ENCODE assay signal across 13 cellular contexts in the genomic region with DNA sequence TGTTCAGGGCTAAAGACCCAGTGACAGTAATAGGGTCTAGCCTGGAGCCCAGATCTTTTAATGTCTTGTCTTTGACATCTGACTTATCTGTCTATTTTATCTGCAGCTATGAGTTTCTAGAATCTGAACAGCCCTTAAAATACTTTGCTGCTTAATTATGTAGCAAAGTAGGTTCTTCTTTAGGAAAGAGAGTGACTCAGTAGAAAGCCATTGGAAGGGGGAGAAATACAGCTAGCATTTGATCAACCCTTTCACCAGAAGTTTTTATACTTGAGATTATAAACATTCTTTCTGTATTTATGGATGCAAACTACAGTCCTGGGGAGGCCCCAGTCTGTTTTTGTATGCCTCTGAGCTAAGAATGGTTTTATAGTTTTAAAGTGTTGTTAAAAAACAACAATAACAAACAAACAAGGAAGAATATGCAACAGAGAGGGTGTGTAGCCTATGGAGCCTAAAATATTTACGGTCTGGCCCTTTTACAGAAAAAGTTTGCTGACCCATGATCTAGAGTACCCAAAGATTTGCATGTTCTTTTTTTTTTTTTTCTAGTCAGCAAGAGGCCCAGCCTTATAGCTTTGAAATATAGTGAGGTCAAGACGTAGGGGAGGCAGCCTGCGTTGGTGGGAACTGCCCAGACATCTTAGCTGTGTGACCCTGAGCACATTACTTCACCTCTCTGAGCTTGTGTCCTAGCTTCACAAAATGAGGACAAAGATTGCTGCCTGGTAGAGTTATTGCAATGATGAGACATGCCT. TPM values are rescaled to one million over a fixed set of nuclear protein-coding genes. Genes with fewer than 3 reads are reported as not detected.
A peak's percentile ranks its signal among the peaks of the same experiment; 100 is the strongest.
DNase-seq lines count a peak whose midpoint lies in the region; ATAC-seq and TF ChIP-seq lines count a peak whose summit lies in the region.
"Had no signal": no experiment of that assay in that cellular context is flagged by ENCODE, and none has a peak within 500 bp of the region (broad histone marks: within the 10 kb centered on the region; RNA-seq: fewer than 3 reads in every experiment).

No MANE protein-coding gene starts in this region.

- POLR2A ChIA-PET in PC-9 (lab: Charles Lee; ENCODE audit: unreplicated experiment): interaction anchor here (0.6 to 0.9 kb wide), 7 partner anchors 10 to 1654 kb away, joined by 3 to 9 read pairs (median 4); a partner anchor contains a TSS

- no peak overlapping the region for H2BK120ac ChIP-seq in mesendoderm (ENCODE audit: low read depth, low read length)

- H3K27ac ChIP-seq in PC-9 (peak overlapping the region; percentile 70), cingulate gyrus (ENCODE audit: low read depth, low read length) (peak overlapping the region; percentile 93), mesendoderm (ENCODE audit: low read depth, low read length) (no peak overlapping the region), thoracic aorta (peak overlapping the region; percentile 90 to 98)
- H3K27ac ChIP-seq: parathyroid adenoma had no signal

- BruUV-seq in PC-9 (replicated peaks; lab: Mats Ljungman, UMichigan): no TSS peak

- H3K56ac ChIP-seq in mesendoderm (ENCODE audit: low read length): peak overlapping the region; percentile 47

- peaks cover 43% of the 10 kb centered on the region for H3F3A ChIP-seq in PC-9 (ENCODE audit: insufficient read depth, low read depth)

- H3K18ac ChIP-seq in mesendoderm (ENCODE audit: low read length): no peak overlapping the region

- no peaks in the 10 kb centered on the region for H3K9me2 ChIP-seq in PC-9 (ENCODE audit: insufficient read depth)

- WGBS in mesendoderm (ENCODE audit: extremely low coverage, insufficient coverage, low lambda C conversion rate): no CpG with 5 or more reads among the region's 3 CpGs

- intact Hi-C loops in PC-9 (cut with micrococcal nuclease; ENCODE audit: unreplicated experiment): loop anchor here (1.0 to 2.0 kb wide), 4 partner anchors 10 to 64 kb away; no protein-coding TSS in a partner anchor
- intact Hi-C loops in posterior cingulate gyrus (cut with DNase I): no loop called here

- ATAC-seq in thoracic aorta (ENCODE audit: insufficient number of reproducible peaks, low FRiP score, low read depth): no peak
- no peak for ATAC-seq in GM21717 (IDR thresholded peaks at IDR 0.05; ENCODE audit: unreplicated experiment)

- no peak overlapping the region for H2BK5ac ChIP-seq in mesendoderm (ENCODE audit: low read length)

- H3K79me1 ChIP-seq in mesendoderm (ENCODE audit: low read length): no peaks in the 10 kb centered on the region

- H3K79me2 ChIP-seq in PC-9 (ENCODE audit: low read depth) (no peaks in the 10 kb centered on the region), mesendoderm (ENCODE audit: control insufficient read depth, insufficient read depth, low read length) (no peaks in the 10 kb centered on the region)
- H3K79me2 ChIP-seq: parathyroid adenoma had no signal

- H4K20me1 ChIP-seq in PC-9 (ENCODE audit: insufficient read depth): no peaks in the 10 kb centered on the region

- H3K4ac ChIP-seq in mesendoderm (ENCODE audit: low read depth, low read length): no peak overlapping the region

- CTCF ChIA-PET in PC-9 (lab: Charles Lee): interaction anchor here (0.7 to 2.4 kb wide), 12 partner anchors 9 to 226 kb away, joined by 3 to 28 read pairs (median 5); a partner anchor contains a TSS

- H2AK5ac ChIP-seq in mesendoderm (ENCODE audit: low read length): no peak overlapping the region

- H3K9me3 ChIP-seq in PC-9 (ENCODE audit: insufficient read depth, low read depth) (no peaks in the 10 kb centered on the region), thoracic aorta (no peaks in the 10 kb centered on the region)

- no peak overlapping the region for H4K8ac ChIP-seq in mesendoderm (ENCODE audit: low read depth, low read length)

- no peak overlapping the region for H2BK15ac ChIP-seq in mesendoderm (replicated peaks; ENCODE audit: low read depth)

- no peak overlapping the region; the same call in 1 of the 2 replicates for H3K4me3 ChIP-seq in PC-9
- no peak overlapping the region for H3K4me3 ChIP-seq in mesendoderm (ENCODE audit: low read length)
- H3K4me3 ChIP-seq in thoracic aorta: peak overlapping the region; percentile 19

- H3K9ac ChIP-seq in mesendoderm (ENCODE audit: low read length): no peak overlapping the region
- H3K9ac ChIP-seq: parathyroid adenoma had no signal

- H3K4me1 ChIP-seq in PC-9 (replicated peaks; ENCODE audit: insufficient read depth): peaks cover 57% of the 10 kb centered on the region
- no peaks in the 10 kb centered on the region for H3K4me1 ChIP-seq in mesendoderm (ENCODE audit: control insufficient read depth, low read depth, low read length)
- H3K4me1 ChIP-seq in thoracic aorta (ENCODE audit: control insufficient read depth in 1 of 2, low read depth in 2 of 2): peaks cover 90 to 95% of the 10 kb centered on the region in 2 donors

- 0 out of 2 replicates have a peak overlapping the region, but pooled peaks have one; percentile 30 for H2AFZ ChIP-seq in PC-9
- H2AFZ ChIP-seq: parathyroid adenoma had no signal

- H3K27me3 ChIP-seq in PC-9 (ENCODE audit: insufficient read depth, low read depth) (no peaks in the 10 kb centered on the region), mesendoderm (ENCODE audit: insufficient read depth, low read length, poor library complexity) (no peaks in the 10 kb centered on the region), thoracic aorta (replicated peaks; ENCODE audit: insufficient read depth) (no peaks in the 10 kb centered on the region)

- H3K36me3 ChIP-seq in PC-9 (ENCODE audit: low read depth) (no peaks in the 10 kb centered on the region), mesendoderm (ENCODE audit: control insufficient read depth, insufficient read depth, low read length) (no peaks in the 10 kb centered on the region), thoracic aorta (no peaks in the 10 kb centered on the region)

- H3K4me2 ChIP-seq in PC-9 (peak overlapping the region; percentile 68), mesendoderm (ENCODE audit: low read length) (no peak overlapping the region)

- TF ChIP-seq CTCF in PC-9 (conservative IDR thresholded peaks at IDR 0.05) (no peak), thoracic aorta (IDR thresholded peaks at IDR 0.05) (no peak)

- H3K23ac ChIP-seq in mesendoderm (ENCODE audit: low read length): no peak overlapping the region

- DNase-seq in PC-9 (peak in 1 of 2 experiments; percentile 51), mesendoderm (no peak), thoracic aorta (ENCODE audit: low spot score) (no peak), NCI-H748 (lab: John Stamatoyannopoulos, UW; ENCODE audit: unreplicated experiment) (no peak), posterior cingulate gyrus (no peak)
- DNase-seq in effector CD4-positive, alpha-beta T cell: no peak
- DNase-seq: activated naive CD8-positive, alpha-beta T cell treated with anti-CD3 and anti-CD28 coated beads for 36 hours; DMS79 treated with DMSO at 0.1 percent for 48 hours; NCI-H2081 treated with DMSO at 0.1 percent for 48 hours; stimulated activated CD8-positive, alpha-beta memory T cell treated with anti-CD3 and anti-CD28 coated beads, Interleukin-4, amount 100 ng/mL, for 48 hours had no signal

- no peak overlapping the region for H4K5ac ChIP-seq in mesendoderm (ENCODE audit: low read length)

RNA-seq across cellular contexts. Expression of a gene that starts 9.7 kb away (rescaled TPM):
- total RNA-seq in PC-9 (2021) (135 and 207 TPM in 2 replicates), thoracic aorta (1,000 to 10,000 TPM; 3,187 to 4,234 TPM)
- polyA plus RNA-seq in mesendoderm (2013, experiment 1 of 2): 12.4 TPM
- polyA plus RNA-seq in mesendoderm (2013, experiment 2 of 2): 13.0 TPM

Comparison
In these comparisons a context has a peak if more than half of its experiments do, and no peak if none do; other contexts are left out.
1. RNA of a gene that starts 9.7 kb away (total RNA-seq): 3,187 to 4,234 TPM in thoracic aorta; 135 to 207 TPM in PC-9; every median in the first group is over 10 times any median in the second.